Comparison of ENCODE assay signal across 1 cellular context in genomic region chr10:48633381-48634197, GRCh38.
A peak's percentile ranks its signal among the peaks of the same experiment; 100 is the strongest.
TF ChIP-seq lines count a peak whose summit lies in the region.

No MANE protein-coding gene starts in this region.

TF ChIP-seq in GM12878, 131 proteins besides CTCF, POLR2A, EP300 and RAD21 (continued from another document):
- TF ChIP-seq, protein P1, sequence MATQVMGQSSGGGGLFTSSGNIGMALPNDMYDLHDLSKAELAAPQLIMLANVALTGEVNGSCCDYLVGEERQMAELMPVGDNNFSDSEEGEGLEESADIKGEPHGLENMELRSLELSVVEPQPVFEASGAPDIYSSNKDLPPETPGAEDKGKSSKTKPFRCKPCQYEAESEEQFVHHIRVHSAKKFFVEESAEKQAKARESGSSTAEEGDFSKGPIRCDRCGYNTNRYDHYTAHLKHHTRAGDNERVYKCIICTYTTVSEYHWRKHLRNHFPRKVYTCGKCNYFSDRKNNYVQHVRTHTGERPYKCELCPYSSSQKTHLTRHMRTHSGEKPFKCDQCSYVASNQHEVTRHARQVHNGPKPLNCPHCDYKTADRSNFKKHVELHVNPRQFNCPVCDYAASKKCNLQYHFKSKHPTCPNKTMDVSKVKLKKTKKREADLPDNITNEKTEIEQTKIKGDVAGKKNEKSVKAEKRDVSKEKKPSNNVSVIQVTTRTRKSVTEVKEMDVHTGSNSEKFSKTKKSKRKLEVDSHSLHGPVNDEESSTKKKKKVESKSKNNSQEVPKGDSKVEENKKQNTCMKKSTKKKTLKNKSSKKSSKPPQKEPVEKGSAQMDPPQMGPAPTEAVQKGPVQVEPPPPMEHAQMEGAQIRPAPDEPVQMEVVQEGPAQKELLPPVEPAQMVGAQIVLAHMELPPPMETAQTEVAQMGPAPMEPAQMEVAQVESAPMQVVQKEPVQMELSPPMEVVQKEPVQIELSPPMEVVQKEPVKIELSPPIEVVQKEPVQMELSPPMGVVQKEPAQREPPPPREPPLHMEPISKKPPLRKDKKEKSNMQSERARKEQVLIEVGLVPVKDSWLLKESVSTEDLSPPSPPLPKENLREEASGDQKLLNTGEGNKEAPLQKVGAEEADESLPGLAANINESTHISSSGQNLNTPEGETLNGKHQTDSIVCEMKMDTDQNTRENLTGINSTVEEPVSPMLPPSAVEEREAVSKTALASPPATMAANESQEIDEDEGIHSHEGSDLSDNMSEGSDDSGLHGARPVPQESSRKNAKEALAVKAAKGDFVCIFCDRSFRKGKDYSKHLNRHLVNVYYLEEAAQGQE (IDR thresholded peaks at IDR 0.05; ENCODE audit: low read depth, low read length) = no peak
- no peak for TF ChIP-seq EZH2 (IDR thresholded peaks at IDR 0.05; ENCODE audit: borderline replicate concordance, control insufficient read depth, low read depth, low read length)
- no peak for TF ChIP-seq FOS (IDR thresholded peaks at IDR 0.05; ENCODE audit: borderline replicate concordance, extremely low read depth, insufficient read length)
- TF ChIP-seq, protein P2, sequence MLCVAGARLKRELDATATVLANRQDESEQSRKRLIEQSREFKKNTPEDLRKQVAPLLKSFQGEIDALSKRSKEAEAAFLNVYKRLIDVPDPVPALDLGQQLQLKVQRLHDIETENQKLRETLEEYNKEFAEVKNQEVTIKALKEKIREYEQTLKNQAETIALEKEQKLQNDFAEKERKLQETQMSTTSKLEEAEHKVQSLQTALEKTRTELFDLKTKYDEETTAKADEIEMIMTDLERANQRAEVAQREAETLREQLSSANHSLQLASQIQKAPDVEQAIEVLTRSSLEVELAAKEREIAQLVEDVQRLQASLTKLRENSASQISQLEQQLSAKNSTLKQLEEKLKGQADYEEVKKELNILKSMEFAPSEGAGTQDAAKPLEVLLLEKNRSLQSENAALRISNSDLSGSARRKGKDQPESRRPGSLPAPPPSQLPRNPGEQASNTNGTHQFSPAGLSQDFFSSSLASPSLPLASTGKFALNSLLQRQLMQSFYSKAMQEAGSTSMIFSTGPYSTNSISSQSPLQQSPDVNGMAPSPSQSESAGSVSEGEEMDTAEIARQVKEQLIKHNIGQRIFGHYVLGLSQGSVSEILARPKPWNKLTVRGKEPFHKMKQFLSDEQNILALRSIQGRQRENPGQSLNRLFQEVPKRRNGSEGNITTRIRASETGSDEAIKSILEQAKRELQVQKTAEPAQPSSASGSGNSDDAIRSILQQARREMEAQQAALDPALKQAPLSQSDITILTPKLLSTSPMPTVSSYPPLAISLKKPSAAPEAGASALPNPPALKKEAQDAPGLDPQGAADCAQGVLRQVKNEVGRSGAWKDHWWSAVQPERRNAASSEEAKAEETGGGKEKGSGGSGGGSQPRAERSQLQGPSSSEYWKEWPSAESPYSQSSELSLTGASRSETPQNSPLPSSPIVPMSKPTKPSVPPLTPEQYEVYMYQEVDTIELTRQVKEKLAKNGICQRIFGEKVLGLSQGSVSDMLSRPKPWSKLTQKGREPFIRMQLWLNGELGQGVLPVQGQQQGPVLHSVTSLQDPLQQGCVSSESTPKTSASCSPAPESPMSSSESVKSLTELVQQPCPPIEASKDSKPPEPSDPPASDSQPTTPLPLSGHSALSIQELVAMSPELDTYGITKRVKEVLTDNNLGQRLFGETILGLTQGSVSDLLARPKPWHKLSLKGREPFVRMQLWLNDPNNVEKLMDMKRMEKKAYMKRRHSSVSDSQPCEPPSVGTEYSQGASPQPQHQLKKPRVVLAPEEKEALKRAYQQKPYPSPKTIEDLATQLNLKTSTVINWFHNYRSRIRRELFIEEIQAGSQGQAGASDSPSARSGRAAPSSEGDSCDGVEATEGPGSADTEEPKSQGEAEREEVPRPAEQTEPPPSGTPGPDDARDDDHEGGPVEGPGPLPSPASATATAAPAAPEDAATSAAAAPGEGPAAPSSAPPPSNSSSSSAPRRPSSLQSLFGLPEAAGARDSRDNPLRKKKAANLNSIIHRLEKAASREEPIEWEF (IDR thresholded peaks at IDR 0.05; ENCODE audit: insufficient replicate concordance, low read depth, low read length) = no peak
- TF ChIP-seq JUNB (IDR thresholded peaks at IDR 0.05) = no peak
- TF ChIP-seq SMAD1 (IDR thresholded peaks at IDR 0.05; ENCODE audit: low read depth, partially characterized antibody) = no peak
- no peak for TF ChIP-seq SIN3A (IDR thresholded peaks at IDR 0.05; ENCODE audit: low read depth, low read length)
- TF ChIP-seq EGR1 (IDR thresholded peaks at IDR 0.05; ENCODE audit: borderline replicate concordance in 1 of 2, low read depth in 2 of 2, low read length in 2 of 2) = 0 out of 3 replicates have a peak, but pooled peaks of 1 of the 2 experiments have one; percentile 11
- TF ChIP-seq ZNF687 (IDR thresholded peaks at IDR 0.05) = 0 out of 2 replicates have a peak, but pooled peaks have one; percentile 19
- TF ChIP-seq TCF7 (IDR thresholded peaks at IDR 0.05; ENCODE audit: borderline replicate concordance) = no peak
- TF ChIP-seq ZNF217 (IDR thresholded peaks at IDR 0.05) = no peak
- TF ChIP-seq ESRRA (IDR thresholded peaks at IDR 0.05; ENCODE audit: low read length) = no peak
- 0 out of 2 replicates have a peak, but pooled peaks have one; percentile 18 for TF ChIP-seq SPI1 (IDR thresholded peaks at IDR 0.05; ENCODE audit: borderline replicate concordance, insufficient read depth, low read depth, low read length)
